In genomic region chr7:26102176-26102575, GRCh38 we compare ENCODE assay signal across 15 cellular contexts. TPM values are rescaled to one million over a fixed set of nuclear protein-coding genes. Genes with fewer than 3 reads are reported as not detected.
DNase-seq lines count a peak whose midpoint lies in the region; ATAC-seq and TF ChIP-seq lines count a peak whose summit lies in the region.
"Had no signal": no experiment of that assay in that cellular context is flagged by ENCODE, and none has a peak within 500 bp of the region (broad histone marks: within the 10 kb centered on the region; RNA-seq: fewer than 3 reads in every experiment).

No MANE protein-coding gene starts in this region.

- H3K36me3 ChIP-seq in BLaER1, result no peaks in the 10 kb centered on the region
- H3K36me3 ChIP-seq: colonic mucosa, ovary had no signal

- H3K27ac ChIP-seq in BLaER1, result no peak overlapping the region
- H3K27ac ChIP-seq: colonic mucosa, ovary had no signal

- H3K27me3 ChIP-seq in BLaER1, result no peaks in the 10 kb centered on the region
- H3K27me3 ChIP-seq: colonic mucosa, ovary had no signal

- intact Hi-C loops in sciatic nerve (cut with DNase I), result no loop called here

- H3K4me3 ChIP-seq in BLaER1 (no peak overlapping the region; the same call in 1 of the 2 replicates), GM12865 (ENCODE audit: low read depth, low read length) (peak overlapping the region; percentile 82)
- H3K4me3 ChIP-seq: colonic mucosa, ovary had no signal

- H3K4me3 Mint-ChIP-seq in activated naive CD8-positive, alpha-beta T cell treated with anti-CD3 and anti-CD28 coated beads for 36 hours, result peak overlapping the region; percentile 86
- peak overlapping the region; percentile 84 for H3K4me3 Mint-ChIP-seq in neural crest cell

- no peak for DNase-seq in GM12865 (ENCODE audit: low read depth)
- DNase-seq in activated naive CD8-positive, alpha-beta T cell treated with anti-CD3 and anti-CD28 coated beads for 36 hours, result no peak
- DNase-seq in neural crest cell (ENCODE audit: low read depth, low spot score), result no peak
- DNase-seq in anterior cingulate cortex (lab: John Stamatoyannopoulos, UW), result no peak
- DNase-seq in sciatic nerve (ENCODE audit: low spot score), result no peak
- DNase-seq: colonic mucosa; mammary epithelial cell; NCI-H1417 treated with DMSO at 0.1 percent for 48 hours; NCI-H510A; ovary; stimulated activated CD8-positive, alpha-beta memory T cell treated with anti-CD3 and anti-CD28 coated beads, Interleukin-4, amount 100 ng/mL, for 48 hours; T-helper 9 cell had no signal

- no peaks in the 10 kb centered on the region for H3K9me3 ChIP-seq in BLaER1
- H3K9me3 ChIP-seq: colonic mucosa, ovary had no signal

- H3K27me3 Mint-ChIP-seq in activated naive CD8-positive, alpha-beta T cell treated with anti-CD3 and anti-CD28 coated beads for 36 hours, result no peaks in the 10 kb centered on the region
- no peaks in the 10 kb centered on the region for H3K27me3 Mint-ChIP-seq in neural crest cell (ENCODE audit: low read depth)

- peak overlapping the region; percentile 80 for H3K4me2 ChIP-seq in BLaER1

- H3K27ac Mint-ChIP-seq in activated naive CD8-positive, alpha-beta T cell treated with anti-CD3 and anti-CD28 coated beads for 36 hours, result peak overlapping the region; percentile 94
- peak overlapping the region; percentile 12 for H3K27ac Mint-ChIP-seq in neural crest cell (ENCODE audit: unreplicated experiment)

- ATAC-seq in GM18861 (IDR thresholded peaks at IDR 0.05; ENCODE audit: unreplicated experiment) (no peak), HG03135 (IDR thresholded peaks at IDR 0.05; ENCODE audit: unreplicated experiment) (no peak), sciatic nerve (no peak)

- peaks cover 9% of the 10 kb centered on the region for H3K36me3 Mint-ChIP-seq in activated naive CD8-positive, alpha-beta T cell treated with anti-CD3 and anti-CD28 coated beads for 36 hours
- peaks cover 2% of the 10 kb centered on the region for H3K36me3 Mint-ChIP-seq in neural crest cell (ENCODE audit: low read depth)

- no peaks in the 10 kb centered on the region for H4K20me1 ChIP-seq in BLaER1

- no peaks in the 10 kb centered on the region for H3K9me3 Mint-ChIP-seq in activated naive CD8-positive, alpha-beta T cell treated with anti-CD3 and anti-CD28 coated beads for 36 hours
- H3K9me3 Mint-ChIP-seq in neural crest cell, result no peaks in the 10 kb centered on the region

- H3K9ac ChIP-seq in BLaER1, result no peak overlapping the region

- H3K4me1 ChIP-seq in BLaER1, result peaks cover 14% of the 10 kb centered on the region
- H3K4me1 ChIP-seq: colonic mucosa had no signal

- TF ChIP-seq CTCF in GM12865 (IDR thresholded peaks at IDR 0.05; ENCODE audit: insufficient read depth, low read depth, low read length, missing control alignments) (no peak), neural crest cell (conservative IDR thresholded peaks at IDR 0.05) (no peak)

- H3K4me1 Mint-ChIP-seq in activated naive CD8-positive, alpha-beta T cell treated with anti-CD3 and anti-CD28 coated beads for 36 hours, result peaks cover 41% of the 10 kb centered on the region
- peaks cover 29% of the 10 kb centered on the region for H3K4me1 Mint-ChIP-seq in neural crest cell

RNA-seq across cellular contexts. Expression of gene NFE2L3, which starts 49.8 kb away (rescaled TPM):
- 10 to 100 TPM; 35.2 to 35.3 TPM for total RNA-seq in activated naive CD8-positive, alpha-beta T cell treated with anti-CD3 and anti-CD28 coated beads for 36 hours
- total RNA-seq in neural crest cell (2.4 and 3.5 TPM in 2 replicates), sciatic nerve (3.8 TPM)
